ENCODE assay signal across 20 cellular contexts in genomic region chr11:36093548-36093947, GRCh38.
"Had no signal": no experiment of that assay in that cellular context is flagged by ENCODE, and none has a peak within 500 bp of the region (broad histone marks: within the 10 kb centered on the region; RNA-seq: fewer than 3 reads in every experiment).

No MANE protein-coding gene starts in this region.

- H3K4me3 ChIP-seq: coronary artery, esophagus muscularis mucosa, gastrocnemius medialis, heart right ventricle, ovary, right atrium auricular region, sigmoid colon, skin epidermis had no signal

- H3K4me3 Mint-ChIP-seq: natural killer cell, neural crest cell, type B pancreatic cell had no signal

- H3K36me3 Mint-ChIP-seq: natural killer cell had no signal

- H3K9me3 ChIP-seq: esophagus muscularis mucosa, ovary had no signal

- H3K27ac ChIP-seq: coronary artery, esophagus muscularis mucosa, gastrocnemius medialis, heart right ventricle, ovary, right atrium auricular region, sigmoid colon, skin epidermis had no signal

- H3K36me3 ChIP-seq: gastrocnemius medialis, ovary, right atrium auricular region, sigmoid colon had no signal

- FAIRE-seq: endometrium, islet of Langerhans, urothelium cell line had no signal

- DNase-seq: effector CD4-positive, alpha-beta T cell; gastrocnemius medialis; heart right ventricle; hypothalamus; kidney glomerular epithelial cell; natural killer cell; nucleus accumbens; ovary; sigmoid colon; stimulated activated CD4-positive, alpha-beta T cell treated with anti-CD3 and anti-CD28 coated beads, Interleukin-12 subunit alpha, Interleukin-12 subunit beta, amount 100 ng/mL, for 4 hours; stimulated activated naive CD4-positive, alpha-beta T cell treated with Interleukin-2 at 50 U/mL for 16 hours had no signal

- H3K27me3 ChIP-seq: esophagus muscularis mucosa, gastrocnemius medialis, ovary, right atrium auricular region, sigmoid colon had no signal

- H3K27ac Mint-ChIP-seq: natural killer cell, type B pancreatic cell had no signal

- H3K9me3 Mint-ChIP-seq: natural killer cell, type B pancreatic cell had no signal

- ATAC-seq: gastrocnemius medialis, heart right ventricle, natural killer cell had no signal
